ENCODE assay signal across 32 cellular contexts in the genomic region with DNA sequence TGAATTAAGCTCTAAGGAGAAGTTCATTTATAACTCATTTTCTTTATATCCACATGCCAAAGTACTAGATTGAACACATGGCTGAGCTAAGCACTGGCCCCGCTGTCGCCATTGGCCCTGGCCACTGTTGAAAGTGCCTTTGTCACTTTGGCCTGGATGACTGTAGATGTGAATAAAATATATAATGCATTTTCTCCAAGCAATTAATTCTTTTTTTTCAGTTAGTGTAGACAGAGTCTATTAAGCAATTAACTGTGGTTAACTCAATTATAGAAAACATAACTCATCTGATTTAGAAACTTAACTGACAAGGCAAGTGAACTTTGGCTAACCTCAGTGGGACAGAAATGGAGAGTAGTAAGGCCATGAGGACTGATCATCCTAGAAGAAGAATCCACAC.
"Had no signal": no experiment of that assay in that cellular context is flagged by ENCODE, and none has a peak within 500 bp of the region (broad histone marks: within the 10 kb centered on the region; RNA-seq: fewer than 3 reads in every experiment).

No MANE protein-coding gene starts in this region.

- H3K4me3 Mint-ChIP-seq: activated naive CD4-positive, alpha-beta T cell treated with anti-CD3 and anti-CD28 coated beads, Interleukin-2, amount 10 ng/mL, durations not matched to agents 7 days and 5 days; activated naive CD8-positive, alpha-beta T cell treated with anti-CD3 and anti-CD28 coated beads, Interleukin-2, amount 10 ng/mL, durations not matched to agents 7 days and 5 days; effector memory CD8-positive, alpha-beta T cell; nephron; stimulated activated effector memory CD8-positive, alpha-beta T cell treated with anti-CD3 and anti-CD28 coated beads, Interleukin-12 subunit alpha, Interleukin-12 subunit beta, amount 100 ng/mL, for 72 hours; stimulated activated naive CD8-positive, alpha-beta T cell treated with anti-CD3 and anti-CD28 coated beads, Interleukin-15, Interleukin-2, amounts not matched to agents 100 ng/mL and 50 ng/mL, for 24 hours; type B pancreatic cell had no signal

- H3K4me1 Mint-ChIP-seq: activated naive CD4-positive, alpha-beta T cell treated with anti-CD3 and anti-CD28 coated beads, Interleukin-2, amount 10 ng/mL, durations not matched to agents 7 days and 5 days; activated naive CD8-positive, alpha-beta T cell treated with anti-CD3 and anti-CD28 coated beads, Interleukin-2, amount 10 ng/mL, durations not matched to agents 7 days and 5 days; stimulated activated effector memory CD8-positive, alpha-beta T cell treated with anti-CD3 and anti-CD28 coated beads, Interleukin-12 subunit alpha, Interleukin-12 subunit beta, amount 100 ng/mL, for 72 hours had no signal

- H3K27ac Mint-ChIP-seq: activated naive CD4-positive, alpha-beta T cell treated with anti-CD3 and anti-CD28 coated beads, Interleukin-2, amount 10 ng/mL, durations not matched to agents 7 days and 5 days; activated naive CD8-positive, alpha-beta T cell treated with anti-CD3 and anti-CD28 coated beads, Interleukin-2, amount 10 ng/mL, durations not matched to agents 7 days and 5 days; effector memory CD8-positive, alpha-beta T cell; nephron; stimulated activated effector memory CD8-positive, alpha-beta T cell treated with anti-CD3 and anti-CD28 coated beads, Interleukin-12 subunit alpha, Interleukin-12 subunit beta, amount 100 ng/mL, for 72 hours; stimulated activated naive CD8-positive, alpha-beta T cell treated with anti-CD3 and anti-CD28 coated beads, Interleukin-15, Interleukin-2, amounts not matched to agents 100 ng/mL and 50 ng/mL, for 24 hours; type B pancreatic cell had no signal

- H3K27me3 Mint-ChIP-seq: activated naive CD4-positive, alpha-beta T cell treated with anti-CD3 and anti-CD28 coated beads, Interleukin-2, amount 10 ng/mL, durations not matched to agents 7 days and 5 days; activated naive CD8-positive, alpha-beta T cell treated with anti-CD3 and anti-CD28 coated beads, Interleukin-2, amount 10 ng/mL, durations not matched to agents 7 days and 5 days; effector memory CD8-positive, alpha-beta T cell; stimulated activated naive CD8-positive, alpha-beta T cell treated with anti-CD3 and anti-CD28 coated beads, Interleukin-15, Interleukin-2, amounts not matched to agents 100 ng/mL and 50 ng/mL, for 24 hours; type B pancreatic cell had no signal

- H3K27me3 ChIP-seq: brain microvascular endothelial cell, dorsolateral prefrontal cortex, gastroesophageal sphincter, pancreas, uterus had no signal

- H3K36me3 Mint-ChIP-seq: activated naive CD4-positive, alpha-beta T cell treated with anti-CD3 and anti-CD28 coated beads, Interleukin-2, amount 10 ng/mL, durations not matched to agents 7 days and 5 days; activated naive CD8-positive, alpha-beta T cell treated with anti-CD3 and anti-CD28 coated beads, Interleukin-2, amount 10 ng/mL, durations not matched to agents 7 days and 5 days; stimulated activated effector memory CD8-positive, alpha-beta T cell treated with anti-CD3 and anti-CD28 coated beads, Interleukin-12 subunit alpha, Interleukin-12 subunit beta, amount 100 ng/mL, for 72 hours had no signal

- ATAC-seq: activated CD4-positive, CD25-positive, alpha-beta regulatory T cell treated with anti-CD3 and anti-CD28 coated beads, Interleukin-2, amount 50 U/mL, for 24 hours; effector memory CD8-positive, alpha-beta T cell; gastroesophageal sphincter; left colon; pancreas; sciatic nerve; stimulated activated effector memory CD8-positive, alpha-beta T cell treated with anti-CD3 and anti-CD28 coated beads, Interleukin-12 subunit alpha, Interleukin-12 subunit beta, amount 100 ng/mL, for 72 hours had no signal

- H3K4me3 ChIP-seq: coronary artery, dorsolateral prefrontal cortex, gastroesophageal sphincter, pancreas, prostate gland, skin epidermis, thoracic aorta, uterus had no signal

- DNase-seq: activated CD4-positive, alpha-beta T cell treated with anti-CD3 and anti-CD28 coated beads for 48 hours; activated CD4-positive, alpha-beta T cell treated with anti-CD3 and anti-CD28 coated beads, Interleukin-2, amount 50 U/mL, for 48 hours; activated CD8-positive, alpha-beta memory T cell treated with anti-CD3 and anti-CD28 coated beads for 24 hours; activated effector memory CD4-positive, alpha-beta T cell treated with Interleukin-2 at 50 U/mL for 16 hours; activated naive CD4-positive, alpha-beta T cell treated with anti-CD3 and anti-CD28 coated beads, Interleukin-2, amount 10 ng/mL, durations not matched to agents 7 days and 5 days; activated naive CD8-positive, alpha-beta T cell treated with anti-CD3 and anti-CD28 coated beads, Interleukin-2, amount 10 ng/mL, durations not matched to agents 7 days and 5 days; brain microvascular endothelial cell; dorsolateral prefrontal cortex; effector memory CD8-positive, alpha-beta T cell; erythroblast; head of caudate nucleus; hippocampal formation; left colon; mammary epithelial cell; pancreas; retina; stimulated activated CD4-positive, alpha-beta T cell treated with anti-CD3 and anti-CD28 coated beads, Interleukin-12 subunit alpha, Interleukin-12 subunit beta, amount 100 ng/mL, for 4 hours; stimulated activated CD4-positive, alpha-beta T cell treated with anti-CD3 and anti-CD28 coated beads, Interleukin-4, amount 100 ng/mL, for 24 hours; T-helper 9 cell; uterus; WERI-Rb-1 had no signal

- H3K27ac ChIP-seq: brain microvascular endothelial cell, coronary artery, dorsolateral prefrontal cortex, gastroesophageal sphincter, pancreas, prostate gland, skin epidermis, thoracic aorta, uterus, WERI-Rb-1 had no signal

- H3K4me1 ChIP-seq: gastroesophageal sphincter, pancreas, prostate gland, uterus had no signal

- H3K9me3 ChIP-seq: gastroesophageal sphincter, pancreas, prostate gland, thoracic aorta, uterus had no signal

- H3K9me3 Mint-ChIP-seq: activated naive CD8-positive, alpha-beta T cell treated with anti-CD3 and anti-CD28 coated beads, Interleukin-2, amount 10 ng/mL, durations not matched to agents 7 days and 5 days; stimulated activated naive CD8-positive, alpha-beta T cell treated with anti-CD3 and anti-CD28 coated beads, Interleukin-15, Interleukin-2, amounts not matched to agents 100 ng/mL and 50 ng/mL, for 24 hours had no signal

- H3K36me3 ChIP-seq: brain microvascular endothelial cell, gastroesophageal sphincter, pancreas, prostate gland, thoracic aorta, uterus, WERI-Rb-1 had no signal
